In genomic region chr15:63146684-63147083, GRCh38 we compare ENCODE assay signal across 16 cellular contexts. TPM values are rescaled to one million over a fixed set of nuclear protein-coding genes. Genes with fewer than 3 reads are reported as not detected.
DNase-seq lines count a peak whose midpoint lies in the region; ATAC-seq and TF ChIP-seq lines count a peak whose summit lies in the region.
"Had no signal": no experiment of that assay in that cellular context is flagged by ENCODE, and none has a peak within 500 bp of the region (broad histone marks: within the 10 kb centered on the region; RNA-seq: fewer than 3 reads in every experiment).

No MANE protein-coding gene starts in this region.

- H3K9me3 Mint-ChIP-seq in progenitor cell of endocrine pancreas (ENCODE audit: low read depth), result no peaks in the 10 kb centered on the region
- H3K9me3 Mint-ChIP-seq: activated T-cell treated with anti-CD3 and anti-CD28 coated beads, Interleukin-2, amount 50 U/mL, for 4 hours had no signal

- no peak; the same call in 2 of the 3 replicates for ATAC-seq in SK-N-SH treated with all-trans-retinoic acid at 6 μM for 48 hours
- ATAC-seq in GM19463 (IDR thresholded peaks at IDR 0.05; ENCODE audit: unreplicated experiment), result no peak
- ATAC-seq in HG02642 (IDR thresholded peaks at IDR 0.05; ENCODE audit: poor library complexity, unreplicated experiment), result no peak
- ATAC-seq: activated T-cell treated with anti-CD3 and anti-CD28 coated beads, Interleukin-2, amount 50 U/mL, for 4 hours had no signal

- POLR2A ChIA-PET in SK-N-SH (lab: Yijun Ruan, JAX), result interaction anchor here (1.4 to 1.7 kb wide), 2 partner anchors 11 to 12 kb away, joined by 3 to 6 read pairs; partner anchors contain the start of gene RPS27L

- TF ChIP-seq CTCF in SK-N-SH (IDR thresholded peaks at IDR 0.05) (no peak), NB4 (IDR thresholded peaks at IDR 0.05; ENCODE audit: low read depth, low read length) (no peak), epithelial cell of proximal tubule (conservative IDR thresholded peaks at IDR 0.05; ENCODE audit: low read depth, low read length) (peak; percentile 26), progenitor cell of endocrine pancreas (IDR thresholded peaks at IDR 0.05; ENCODE audit: unreplicated experiment) (no peak)

- no peak overlapping the region for H2AFZ ChIP-seq in SK-N-SH (ENCODE audit: low read depth)

- peaks cover 23% of the 10 kb centered on the region; the same call in 1 of the 2 replicates for H3K79me2 ChIP-seq in SK-N-SH (ENCODE audit: insufficient read depth)

- H3K4me2 ChIP-seq in SK-N-SH, result no peak overlapping the region

- peak overlapping the region; percentile 20 for H3K27ac Mint-ChIP-seq in progenitor cell of endocrine pancreas
- H3K27ac Mint-ChIP-seq: activated CD4-positive, alpha-beta T cell treated with anti-CD3 and anti-CD28 coated beads, Interleukin-2, amount 10 ng/mL, durations not matched to agents 7 days and 5 days had no signal

- H3K27ac ChIP-seq in SK-N-SH (ENCODE audit: low read depth in 2 of 2, low read length in 1 of 2), result no peak overlapping the region
- H3K27ac ChIP-seq: right lobe of liver, RWPE1, upper lobe of left lung had no signal

- TF ChIP-seq RAD21 in SK-N-SH (IDR thresholded peaks at IDR 0.05; ENCODE audit: low read length), result peak; percentile 27

- no peak for DNase-seq in SK-N-SH
- DNase-seq in NB4 (ENCODE audit: low read depth), result peak; percentile 13
- no peak for DNase-seq in epithelial cell of proximal tubule (ENCODE audit: low read depth)
- no peak for DNase-seq in progenitor cell of endocrine pancreas (ENCODE audit: low spot score, unreplicated experiment)
- no peak for DNase-seq in H7
- DNase-seq: activated CD4-positive, alpha-beta T cell treated with anti-CD3 and anti-CD28 coated beads, Interleukin-2, amount 10 ng/mL, durations not matched to agents 7 days and 5 days; activated T-cell treated with anti-CD3 and anti-CD28 coated beads, Interleukin-2, amount 50 U/mL, for 4 hours; NCI-H2081 treated with DMSO at 0.1 percent for 48 hours; NCI-H774; right lobe of liver; stimulated activated CD4-positive, alpha-beta T cell treated with anti-CD3 and anti-CD28 coated beads, Interleukin-4, amount 100 ng/mL, for 1 hour; upper lobe of left lung had no signal

- no peaks in the 10 kb centered on the region for H3K27me3 Mint-ChIP-seq in progenitor cell of endocrine pancreas
- H3K27me3 Mint-ChIP-seq: activated CD4-positive, alpha-beta T cell treated with anti-CD3 and anti-CD28 coated beads, Interleukin-2, amount 10 ng/mL, durations not matched to agents 7 days and 5 days had no signal

- H3K36me3 Mint-ChIP-seq in progenitor cell of endocrine pancreas (ENCODE audit: insufficient read depth), result peaks cover 21% of the 10 kb centered on the region

- H3K4me1 Mint-ChIP-seq in progenitor cell of endocrine pancreas (ENCODE audit: low read depth), result no peaks in the 10 kb centered on the region

- 94% methylated on average over 3 of the region's 3 CpGs for WGBS in SK-N-SH (ENCODE audit: low lambda C conversion rate)

- peaks cover 5% of the 10 kb centered on the region; the same call in 1 of the 2 replicates for H4K20me1 ChIP-seq in SK-N-SH (ENCODE audit: insufficient read depth)

- H3K9me3 ChIP-seq in SK-N-SH, result no peaks in the 10 kb centered on the region
- H3K9me3 ChIP-seq: right lobe of liver, upper lobe of left lung had no signal

- no peaks in the 10 kb centered on the region for H3K27me3 ChIP-seq in SK-N-SH (ENCODE audit: insufficient read depth)
- no peaks in the 10 kb centered on the region for H3K27me3 ChIP-seq in H7 (ENCODE audit: control insufficient read depth, insufficient read depth, low read length)
- H3K27me3 ChIP-seq: right lobe of liver, upper lobe of left lung had no signal

- H3K36me3 ChIP-seq in SK-N-SH (replicated peaks in 1 of 2; ENCODE audit: control insufficient read depth in 1 of 2, insufficient read depth in 2 of 2, low read length in 1 of 2) (peaks cover 3 to 68% of the 10 kb centered on the region in 2 experiments), H7 (replicated peaks; ENCODE audit: control insufficient read depth, insufficient read depth, low read length) (no peaks in the 10 kb centered on the region; the same call in 1 of the 2 replicates)

- H3K4me3 ChIP-seq in SK-N-SH (ENCODE audit: low read depth in 2 of 2, low read length in 1 of 2) (no peak overlapping the region), NB4 (ENCODE audit: low read depth, low read length) (no peak overlapping the region), epithelial cell of proximal tubule (ENCODE audit: low read depth, low read length) (no peak overlapping the region), H7 (ENCODE audit: insufficient read depth, low read depth, low read length) (no peak overlapping the region)
- H3K4me3 ChIP-seq: right lobe of liver, upper lobe of left lung had no signal

- no peak for TF ChIP-seq EP300 in SK-N-SH (IDR thresholded peaks at IDR 0.05; ENCODE audit: borderline replicate concordance in 1 of 2, low read depth in 1 of 2, low read length in 1 of 2)

- H3K4me3 Mint-ChIP-seq in progenitor cell of endocrine pancreas (ENCODE audit: low read depth), result no peak overlapping the region
- H3K4me3 Mint-ChIP-seq: activated CD4-positive, alpha-beta T cell treated with anti-CD3 and anti-CD28 coated beads, Interleukin-2, amount 10 ng/mL, durations not matched to agents 7 days and 5 days; activated T-cell treated with anti-CD3 and anti-CD28 coated beads, Interleukin-2, amount 50 U/mL, for 4 hours had no signal

- H3F3A ChIP-seq in SK-N-SH (replicated peaks; ENCODE audit: insufficient read depth), result peaks cover 44% of the 10 kb centered on the region

- H3K4me1 ChIP-seq in SK-N-SH (ENCODE audit: control insufficient read depth in 1 of 2, insufficient read depth in 2 of 2, low read depth in 1 of 2, low read length in 1 of 2), result no peaks in the 10 kb centered on the region
- H3K4me1 ChIP-seq: right lobe of liver had no signal

- no peak overlapping the region for H3K9ac ChIP-seq in SK-N-SH

- H3K9me2 ChIP-seq in SK-N-SH, result no peaks in the 10 kb centered on the region

- CTCF ChIA-PET in SK-N-SH (lab: Yijun Ruan, JAX), result interaction anchor here (0.8 kb wide), 1 partner anchor 9 kb away, joined by 3 read pairs; no protein-coding TSS in a partner anchor

- TF ChIP-seq POLR2A in NB4 (IDR thresholded peaks at IDR 0.05; ENCODE audit: extremely low read depth, insufficient read length), result no peak

TF ChIP-seq in SK-N-SH, 30 proteins besides CTCF, POLR2A, EP300 and RAD21:
- TF ChIP-seq EZH2phosphoT487 (IDR thresholded peaks at IDR 0.05; ENCODE audit: borderline replicate concordance, low read depth), result no peak
- TF ChIP-seq SIN3A (IDR thresholded peaks at IDR 0.05; ENCODE audit: borderline replicate concordance, low read depth, low read length), result no peak
- no peak for TF ChIP-seq TCF12 (IDR thresholded peaks at IDR 0.05)

TF ChIP-seq in SK-N-SH treated with all-trans-retinoic acid at 6 μM for 48 hours, 23 proteins besides CTCF, POLR2A, EP300 and RAD21:
- TF ChIP-seq BACH2 (CRISPR knock-in tag; IDR thresholded peaks at IDR 0.05; ENCODE audit: borderline replicate concordance), result no peak
- TF ChIP-seq ZNF8 (CRISPR knock-in tag; IDR thresholded peaks at IDR 0.05), result no peak
- no peak for TF ChIP-seq TSHZ2 (CRISPR knock-in tag; IDR thresholded peaks at IDR 0.05)
TF ChIP-seq in SK-N-SH treated with all-trans-retinoic acid at 6 μM for 48 hours: peak in this region for 0.

RNA-seq across cellular contexts. Expression of gene RPS27L, which starts 10.6 kb away (rescaled TPM):
- polyA plus RNA-seq in SK-N-SH (2012; rRNA removed), result 319 and 321 TPM in 2 replicates
- polyA plus RNA-seq in SK-N-SH (2012; cell fraction: cytosol; rRNA removed), result 411 and 679 TPM in 2 replicates
- polyA plus RNA-seq in SK-N-SH (2012; cell fraction: nucleus; rRNA removed), result 82.3 and 147 TPM in 2 replicates
- 106 and 231 TPM in 2 replicates for total RNA-seq in epithelial cell of proximal tubule
- total RNA-seq in progenitor cell of endocrine pancreas, result 129 and 140 TPM in 2 replicates
- 26.9 and 29.0 TPM in 2 replicates for total RNA-seq in H7 (2014; rRNA removed; shearing (Covaris generic))

RNA-seq across cellular contexts. Expression of gene LACTB, which starts 25.0 kb away (rescaled TPM):
- polyA plus RNA-seq in SK-N-SH (2012; rRNA removed), result 23.3 and 28.5 TPM in 2 replicates
- polyA plus RNA-seq in SK-N-SH (2012; cell fraction: cytosol; rRNA removed), result 32.3 and 44.5 TPM in 2 replicates
- 17.9 and 27.1 TPM in 2 replicates for polyA plus RNA-seq in SK-N-SH (2012; cell fraction: nucleus; rRNA removed)
- total RNA-seq in epithelial cell of proximal tubule (9.7 and 11.2 TPM in 2 replicates), progenitor cell of endocrine pancreas (10.2 and 11.5 TPM in 2 replicates)
- 14.0 and 19.2 TPM in 2 replicates for total RNA-seq in H7 (2014; rRNA removed; shearing (Covaris generic))

RNA-seq across cellular contexts. Expression of gene RAB8B, which starts 42.7 kb away (rescaled TPM):
- polyA plus RNA-seq in SK-N-SH (2012; rRNA removed), result 4.7 and 5.4 TPM in 2 replicates
- 8.9 and 12.6 TPM in 2 replicates for polyA plus RNA-seq in SK-N-SH (2012; cell fraction: cytosol; rRNA removed)
- 1.9 and 6.2 TPM in 2 replicates for polyA plus RNA-seq in SK-N-SH (2012; cell fraction: nucleus; rRNA removed)
- total RNA-seq in epithelial cell of proximal tubule (20.9 and 27.0 TPM in 2 replicates), progenitor cell of endocrine pancreas (31.6 and 37.2 TPM in 2 replicates)
- 27.2 and 31.2 TPM in 2 replicates for total RNA-seq in H7 (2014; rRNA removed; shearing (Covaris generic))
